Comparison of ENCODE assay signal across 9 cellular contexts in genomic region chr9:130845901-130846381, GRCh38. TPM values are rescaled to one million over a fixed set of nuclear protein-coding genes. Genes with fewer than 3 reads are reported as not detected.
A peak's percentile ranks its signal among the peaks of the same experiment; 100 is the strongest.
DNase-seq lines count a peak whose midpoint lies in the region; ATAC-seq and TF ChIP-seq lines count a peak whose summit lies in the region.
"Had no signal": no experiment of that assay in that cellular context is flagged by ENCODE, and none has a peak within 500 bp of the region (broad histone marks: within the 10 kb centered on the region; RNA-seq: fewer than 3 reads in every experiment).

No MANE protein-coding gene starts in this region.

- no peak for TF ChIP-seq POLR2A in heart left ventricle (IDR thresholded peaks at IDR 0.05)

- H3K36me3 ChIP-seq in ascending aorta (no peaks in the 10 kb centered on the region), heart left ventricle (no peaks in the 10 kb centered on the region), BE2C (no peaks in the 10 kb centered on the region)

- intact Hi-C loops in ascending aorta (cut with DNase I) (loop anchor here (5.0 kb wide), 2 partner anchors 134 to 154 kb away; partner anchors contain the start of gene EXOSC2), heart left ventricle (cut with DNase I) (loop anchor here in 4 of 10 donors (5.0 kb wide), 1 partner anchor 64 kb away; no protein-coding TSS in a partner anchor)

- ATAC-seq in heart left ventricle = peak in 2 of 4 donors; percentile 19 to 38
- ATAC-seq in HG02852 (IDR thresholded peaks at IDR 0.05; ENCODE audit: unreplicated experiment) = no peak

- no peaks in the 10 kb centered on the region for H3K27me3 ChIP-seq in ascending aorta
- no peaks in the 10 kb centered on the region for H3K27me3 ChIP-seq in heart left ventricle
- H3K27me3 ChIP-seq in BE2C = no peaks in the 10 kb centered on the region

- WGBS in heart left ventricle, 4 donors = 16 to 30% (median 25%) methylated on average over 6 of the region's 6 CpGs

- no peak for TF ChIP-seq CTCF in ascending aorta (IDR thresholded peaks at IDR 0.05)
- TF ChIP-seq CTCF in heart left ventricle (IDR thresholded peaks at IDR 0.05) = no peak
- no peak for TF ChIP-seq CTCF in BE2C (IDR thresholded peaks at IDR 0.05; ENCODE audit: low read depth, low read length)

- peak; percentile 48 for DNase-seq in GM03348 (ENCODE audit: low spot score)
- DNase-seq in ascending aorta (ENCODE audit: low spot score in 2 of 2) = peak in 1 of 2 donors; percentile 79
- DNase-seq in heart left ventricle = peak in 2 of 5 donors; percentile 58 to 59
- DNase-seq in retina = peak; percentile 40
- no peak for DNase-seq in NCI-H1694 (lab: John Stamatoyannopoulos, UW)
- DNase-seq in activated T-cell treated with anti-CD3 and anti-CD28 coated beads, Interleukin-2, amount 50 U/mL, for 48 hours = no peak
- no peak for DNase-seq in BE2C

- H3K27ac ChIP-seq in ascending aorta = peak overlapping the region; percentile 95 to 98
- H3K27ac ChIP-seq in heart left ventricle = peak overlapping the region; percentile 40 to 96 (median 88)

- peaks cover 23 to 77% of the 10 kb centered on the region in 2 donors for H3K4me1 ChIP-seq in ascending aorta
- peaks cover 13 to 90% (median 73%) of the 10 kb centered on the region in 12 donors for H3K4me1 ChIP-seq in heart left ventricle
- H3K4me1 ChIP-seq in BE2C = peaks cover 24% of the 10 kb centered on the region

- H3K9me3 ChIP-seq in ascending aorta (no peaks in the 10 kb centered on the region), heart left ventricle (no peaks in the 10 kb centered on the region), BE2C (no peaks in the 10 kb centered on the region)

- H3K4me3 ChIP-seq in ascending aorta (peak overlapping the region; percentile 40 to 50), heart left ventricle (peak overlapping the region in 8 of 12 donors; percentile 5 to 40 (median 24)), BE2C (ENCODE audit: low read depth, low read length) (no peak overlapping the region)

RNA-seq across cellular contexts. Expression of gene ABL1, which starts 10.9 kb away (rescaled TPM):
- total RNA-seq in ascending aorta (99.1 TPM), heart left ventricle (10 to 100 TPM; 27.2 to 49.8 (median 34.1) TPM)
- polyA plus RNA-seq in heart left ventricle = 10 to 100 TPM; 13.2 to 29.7 TPM
- polyA plus RNA-seq in BE2C (2012; ENCODE audit: insufficient read depth, insufficient read length, low read depth) = 52.1 TPM

RNA-seq across cellular contexts. Expression of gene QRFP, which starts 50.7 kb away (rescaled TPM):
- total RNA-seq in ascending aorta (not detected), heart left ventricle (not detected)
- polyA plus RNA-seq in heart left ventricle = not detected
- not detected for polyA plus RNA-seq in BE2C (2012; ENCODE audit: insufficient read depth, insufficient read length, low read depth)
- total RNA-seq: mononuclear cell had no signal

Comparison
In these comparisons a context has a peak if more than half of its experiments do, and no peak if none do; other contexts are left out.
1. DNase-seq: peak in GM03348 (single experiment) and retina (single experiment); none in NCI-H1694 (single experiment), activated T-cell treated with anti-CD3 and anti-CD28 coated beads, Interleukin-2, amount 50 U/mL, for 48 hours (0 of 2) and BE2C (single experiment).